ENCODE assay signal across 1 cellular context in the genomic region with DNA sequence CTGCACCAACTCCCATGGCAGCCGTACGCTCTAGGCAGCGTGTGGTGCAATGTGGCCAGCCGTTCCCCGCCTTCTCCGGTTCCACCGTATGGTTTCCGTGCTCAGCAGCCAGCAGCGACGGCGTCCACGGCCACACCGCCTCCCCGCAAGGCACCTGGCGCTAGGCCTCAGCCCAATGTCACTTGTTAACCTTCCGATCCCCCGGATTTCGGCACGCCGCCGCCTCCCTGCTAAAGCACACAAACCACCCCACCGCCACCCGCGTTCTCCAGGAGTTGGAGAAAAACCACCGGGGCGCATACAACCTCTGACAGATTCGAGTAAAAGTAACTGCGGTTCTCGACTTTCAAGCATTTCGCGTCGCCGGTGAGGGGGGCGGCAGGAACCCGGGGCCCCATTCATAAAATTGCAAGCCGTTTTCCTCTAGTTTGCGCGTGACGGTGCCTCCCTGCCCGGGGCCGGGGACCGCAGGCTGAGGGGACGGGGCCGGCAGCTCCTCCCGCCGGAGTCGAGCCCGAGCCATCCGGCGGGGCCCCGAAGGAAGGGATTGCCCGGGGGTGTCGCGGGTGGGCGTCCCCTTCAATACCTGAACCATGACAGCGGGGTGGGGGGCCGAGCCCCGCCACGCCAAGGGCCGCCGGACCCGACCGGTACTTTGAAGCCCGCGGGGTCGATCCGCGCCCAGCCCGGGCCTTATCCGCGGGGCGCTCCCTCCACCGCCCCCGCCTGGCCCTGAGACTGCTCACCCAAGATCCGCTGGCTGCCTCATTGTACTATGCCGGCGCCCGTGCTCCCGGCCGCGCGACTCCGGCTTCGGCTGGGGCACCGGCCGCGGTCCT.
A peak's percentile ranks its signal among the peaks of the same experiment; 100 is the strongest.
TF ChIP-seq lines count a peak whose summit lies in the region.

A gene with protein sequence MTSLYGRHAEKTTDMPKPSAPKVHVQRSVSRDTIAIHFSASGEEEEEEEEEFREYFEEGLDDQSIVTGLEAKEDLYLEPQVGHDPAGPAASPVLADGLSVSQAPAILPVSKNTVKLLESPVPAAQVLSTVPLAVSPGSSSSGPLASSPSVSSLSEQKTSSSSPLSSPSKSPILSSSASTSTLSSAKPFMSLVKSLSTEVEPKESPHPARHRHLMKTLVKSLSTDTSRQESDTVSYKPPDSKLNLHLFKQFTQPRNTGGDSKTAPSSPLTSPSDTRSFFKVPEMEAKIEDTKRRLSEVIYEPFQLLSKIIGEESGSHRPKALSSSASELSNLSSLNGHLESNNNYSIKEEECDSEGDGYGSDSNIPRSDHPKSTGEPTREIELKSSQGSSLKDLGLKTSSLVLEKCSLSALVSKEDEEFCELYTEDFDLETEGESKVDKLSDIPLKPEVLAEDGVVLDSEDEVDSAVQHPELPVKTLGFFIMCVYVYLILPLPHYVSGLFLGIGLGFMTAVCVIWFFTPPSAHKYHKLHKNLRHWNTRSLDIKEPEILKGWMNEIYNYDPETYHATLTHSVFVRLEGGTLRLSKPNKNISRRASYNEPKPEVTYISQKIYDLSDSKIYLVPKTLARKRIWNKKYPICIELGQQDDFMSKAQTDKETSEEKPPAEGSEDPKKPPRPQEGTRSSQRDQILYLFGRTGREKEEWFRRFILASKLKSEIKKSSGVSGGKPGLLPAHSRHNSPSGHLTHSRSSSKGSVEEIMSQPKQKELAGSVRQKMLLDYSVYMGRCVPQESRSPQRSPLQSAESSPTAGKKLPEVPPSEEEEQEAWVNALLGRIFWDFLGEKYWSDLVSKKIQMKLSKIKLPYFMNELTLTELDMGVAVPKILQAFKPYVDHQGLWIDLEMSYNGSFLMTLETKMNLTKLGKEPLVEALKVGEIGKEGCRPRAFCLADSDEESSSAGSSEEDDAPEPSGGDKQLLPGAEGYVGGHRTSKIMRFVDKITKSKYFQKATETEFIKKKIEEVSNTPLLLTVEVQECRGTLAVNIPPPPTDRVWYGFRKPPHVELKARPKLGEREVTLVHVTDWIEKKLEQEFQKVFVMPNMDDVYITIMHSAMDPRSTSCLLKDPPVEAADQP (minus strand): TSS at position 839 of the 839 bp plus-strand sequence. CDS start 49,043 bp downstream, outside the sequence.

TF ChIP-seq in HepG2, 621 proteins besides CTCF, POLR2A, EP300 and RAD21 (continued from another document and continues in another):
- TF ChIP-seq, protein P1, sequence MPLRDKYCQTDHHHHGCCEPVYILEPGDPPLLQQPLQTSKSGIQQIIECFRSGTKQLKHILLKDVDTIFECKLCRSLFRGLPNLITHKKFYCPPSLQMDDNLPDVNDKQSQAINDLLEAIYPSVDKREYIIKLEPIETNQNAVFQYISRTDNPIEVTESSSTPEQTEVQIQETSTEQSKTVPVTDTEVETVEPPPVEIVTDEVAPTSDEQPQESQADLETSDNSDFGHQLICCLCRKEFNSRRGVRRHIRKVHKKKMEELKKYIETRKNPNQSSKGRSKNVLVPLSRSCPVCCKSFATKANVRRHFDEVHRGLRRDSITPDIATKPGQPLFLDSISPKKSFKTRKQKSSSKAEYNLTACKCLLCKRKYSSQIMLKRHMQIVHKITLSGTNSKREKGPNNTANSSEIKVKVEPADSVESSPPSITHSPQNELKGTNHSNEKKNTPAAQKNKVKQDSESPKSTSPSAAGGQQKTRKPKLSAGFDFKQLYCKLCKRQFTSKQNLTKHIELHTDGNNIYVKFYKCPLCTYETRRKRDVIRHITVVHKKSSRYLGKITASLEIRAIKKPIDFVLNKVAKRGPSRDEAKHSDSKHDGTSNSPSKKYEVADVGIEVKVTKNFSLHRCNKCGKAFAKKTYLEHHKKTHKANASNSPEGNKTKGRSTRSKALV (CRISPR knock-in tag; IDR thresholded peaks at IDR 0.05) = peak; percentile 78; the same call in 1 of the 2 replicates
- TF ChIP-seq MEIS2 (CRISPR knock-in tag; IDR thresholded peaks at IDR 0.05) (peak; percentile 64), ONECUT2 (CRISPR knock-in tag; IDR thresholded peaks at IDR 0.05) (no peak), NCOA2 (CRISPR knock-in tag; IDR thresholded peaks at IDR 0.05) (peak; percentile 40; the same call in 1 of the 2 replicates), ZNF570 (CRISPR knock-in tag; IDR thresholded peaks at IDR 0.05; ENCODE audit: borderline replicate concordance) (no peak), CENPX (CRISPR knock-in tag; IDR thresholded peaks at IDR 0.05) (no peak), ESRRA (CRISPR knock-in tag; IDR thresholded peaks at IDR 0.05; ENCODE audit: low read depth) (peak; percentile 52; the same call in 1 of the 2 replicates), PITX1 (CRISPR knock-in tag; IDR thresholded peaks at IDR 0.05) (peak; percentile 70), ZNF614 (CRISPR knock-in tag; IDR thresholded peaks at IDR 0.05; ENCODE audit: borderline replicate concordance) (no peak), ZNF678 (CRISPR knock-in tag; IDR thresholded peaks at IDR 0.05) (peak; percentile 87; the same call in 1 of the 2 replicates), ATF1 (CRISPR knock-in tag; IDR thresholded peaks at IDR 0.05) (no peak), NR2F1 (CRISPR knock-in tag; IDR thresholded peaks at IDR 0.05) (no peak), NRL (CRISPR knock-in tag; IDR thresholded peaks at IDR 0.05; ENCODE audit: borderline replicate concordance) (peak; percentile 15; the same call in 1 of the 2 replicates), RBM22 (optimal IDR thresholded peaks at IDR 0.05; ENCODE audit: low read length) (no peak), ZNF317 (CRISPR knock-in tag; IDR thresholded peaks at IDR 0.05) (peak; percentile 53; the same call in 1 of the 2 replicates), ZKSCAN8 (CRISPR knock-in tag; IDR thresholded peaks at IDR 0.05; ENCODE audit: borderline replicate concordance) (no peak), SMYD3 (CRISPR knock-in tag; IDR thresholded peaks at IDR 0.05) (no peak), KDM4B (CRISPR knock-in tag; IDR thresholded peaks at IDR 0.05) (no peak), KMT2B (CRISPR knock-in tag; IDR thresholded peaks at IDR 0.05) (peak; percentile 86), SIX4 (CRISPR knock-in tag; IDR thresholded peaks at IDR 0.05) (no peak), CBFB (CRISPR knock-in tag; IDR thresholded peaks at IDR 0.05) (no peak; the same call in 1 of the 2 replicates), ZFP37 (CRISPR knock-in tag; IDR thresholded peaks at IDR 0.05; ENCODE audit: borderline replicate concordance) (peak; percentile 8; the same call in 1 of the 2 replicates), MYC (CRISPR knock-in tag; IDR thresholded peaks at IDR 0.05; ENCODE audit: borderline replicate concordance) (peak; percentile 85), SPEN (CRISPR knock-in tag; IDR thresholded peaks at IDR 0.05; ENCODE audit: low read depth) (peak; percentile 59), CBX1 (IDR thresholded peaks at IDR 0.05; ENCODE audit: low read depth) (no peak), PAF1 (CRISPR knock-in tag; IDR thresholded peaks at IDR 0.05) (no peak), REL (CRISPR knock-in tag; conservative IDR thresholded peaks at IDR 0.05) (no peak; the same call in 1 of the 2 replicates), SCMH1 (CRISPR knock-in tag; IDR thresholded peaks at IDR 0.05; ENCODE audit: borderline replicate concordance) (no peak; the same call in 1 of the 2 replicates), RXRB (CRISPR knock-in tag; IDR thresholded peaks at IDR 0.05; ENCODE audit: borderline replicate concordance) (no peak; the same call in 1 of the 2 replicates), ZNF441 (CRISPR knock-in tag; IDR thresholded peaks at IDR 0.05; ENCODE audit: borderline replicate concordance) (peak; percentile 69; the same call in 1 of the 2 replicates), RNF2 (conservative IDR thresholded peaks at IDR 0.05; ENCODE audit: low read depth) (0 out of 2 replicates have a peak, but pooled peaks have one; percentile 34)
- TF ChIP-seq, protein P2, sequence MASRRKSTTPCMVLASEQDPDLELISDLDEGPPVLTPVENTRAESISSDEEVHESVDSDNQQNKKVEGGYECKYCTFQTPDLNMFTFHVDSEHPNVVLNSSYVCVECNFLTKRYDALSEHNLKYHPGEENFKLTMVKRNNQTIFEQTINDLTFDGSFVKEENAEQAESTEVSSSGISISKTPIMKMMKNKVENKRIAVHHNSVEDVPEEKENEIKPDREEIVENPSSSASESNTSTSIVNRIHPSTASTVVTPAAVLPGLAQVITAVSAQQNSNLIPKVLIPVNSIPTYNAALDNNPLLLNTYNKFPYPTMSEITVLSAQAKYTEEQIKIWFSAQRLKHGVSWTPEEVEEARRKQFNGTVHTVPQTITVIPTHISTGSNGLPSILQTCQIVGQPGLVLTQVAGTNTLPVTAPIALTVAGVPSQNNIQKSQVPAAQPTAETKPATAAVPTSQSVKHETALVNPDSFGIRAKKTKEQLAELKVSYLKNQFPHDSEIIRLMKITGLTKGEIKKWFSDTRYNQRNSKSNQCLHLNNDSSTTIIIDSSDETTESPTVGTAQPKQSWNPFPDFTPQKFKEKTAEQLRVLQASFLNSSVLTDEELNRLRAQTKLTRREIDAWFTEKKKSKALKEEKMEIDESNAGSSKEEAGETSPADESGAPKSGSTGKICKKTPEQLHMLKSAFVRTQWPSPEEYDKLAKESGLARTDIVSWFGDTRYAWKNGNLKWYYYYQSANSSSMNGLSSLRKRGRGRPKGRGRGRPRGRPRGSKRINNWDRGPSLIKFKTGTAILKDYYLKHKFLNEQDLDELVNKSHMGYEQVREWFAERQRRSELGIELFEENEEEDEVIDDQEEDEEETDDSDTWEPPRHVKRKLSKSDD (CRISPR knock-in tag; IDR thresholded peaks at IDR 0.05; ENCODE audit: low read depth) = 0 out of 2 replicates have a peak, but pooled peaks have one; percentile 70
- TF ChIP-seq, protein P3, sequence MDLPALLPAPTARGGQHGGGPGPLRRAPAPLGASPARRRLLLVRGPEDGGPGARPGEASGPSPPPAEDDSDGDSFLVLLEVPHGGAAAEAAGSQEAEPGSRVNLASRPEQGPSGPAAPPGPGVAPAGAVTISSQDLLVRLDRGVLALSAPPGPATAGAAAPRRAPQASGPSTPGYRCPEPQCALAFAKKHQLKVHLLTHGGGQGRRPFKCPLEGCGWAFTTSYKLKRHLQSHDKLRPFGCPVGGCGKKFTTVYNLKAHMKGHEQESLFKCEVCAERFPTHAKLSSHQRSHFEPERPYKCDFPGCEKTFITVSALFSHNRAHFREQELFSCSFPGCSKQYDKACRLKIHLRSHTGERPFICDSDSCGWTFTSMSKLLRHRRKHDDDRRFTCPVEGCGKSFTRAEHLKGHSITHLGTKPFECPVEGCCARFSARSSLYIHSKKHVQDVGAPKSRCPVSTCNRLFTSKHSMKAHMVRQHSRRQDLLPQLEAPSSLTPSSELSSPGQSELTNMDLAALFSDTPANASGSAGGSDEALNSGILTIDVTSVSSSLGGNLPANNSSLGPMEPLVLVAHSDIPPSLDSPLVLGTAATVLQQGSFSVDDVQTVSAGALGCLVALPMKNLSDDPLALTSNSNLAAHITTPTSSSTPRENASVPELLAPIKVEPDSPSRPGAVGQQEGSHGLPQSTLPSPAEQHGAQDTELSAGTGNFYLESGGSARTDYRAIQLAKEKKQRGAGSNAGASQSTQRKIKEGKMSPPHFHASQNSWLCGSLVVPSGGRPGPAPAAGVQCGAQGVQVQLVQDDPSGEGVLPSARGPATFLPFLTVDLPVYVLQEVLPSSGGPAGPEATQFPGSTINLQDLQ (CRISPR knock-in tag; IDR thresholded peaks at IDR 0.05) = peak; percentile 90; the same call in 1 of the 2 replicates
- TF ChIP-seq, protein P4, sequence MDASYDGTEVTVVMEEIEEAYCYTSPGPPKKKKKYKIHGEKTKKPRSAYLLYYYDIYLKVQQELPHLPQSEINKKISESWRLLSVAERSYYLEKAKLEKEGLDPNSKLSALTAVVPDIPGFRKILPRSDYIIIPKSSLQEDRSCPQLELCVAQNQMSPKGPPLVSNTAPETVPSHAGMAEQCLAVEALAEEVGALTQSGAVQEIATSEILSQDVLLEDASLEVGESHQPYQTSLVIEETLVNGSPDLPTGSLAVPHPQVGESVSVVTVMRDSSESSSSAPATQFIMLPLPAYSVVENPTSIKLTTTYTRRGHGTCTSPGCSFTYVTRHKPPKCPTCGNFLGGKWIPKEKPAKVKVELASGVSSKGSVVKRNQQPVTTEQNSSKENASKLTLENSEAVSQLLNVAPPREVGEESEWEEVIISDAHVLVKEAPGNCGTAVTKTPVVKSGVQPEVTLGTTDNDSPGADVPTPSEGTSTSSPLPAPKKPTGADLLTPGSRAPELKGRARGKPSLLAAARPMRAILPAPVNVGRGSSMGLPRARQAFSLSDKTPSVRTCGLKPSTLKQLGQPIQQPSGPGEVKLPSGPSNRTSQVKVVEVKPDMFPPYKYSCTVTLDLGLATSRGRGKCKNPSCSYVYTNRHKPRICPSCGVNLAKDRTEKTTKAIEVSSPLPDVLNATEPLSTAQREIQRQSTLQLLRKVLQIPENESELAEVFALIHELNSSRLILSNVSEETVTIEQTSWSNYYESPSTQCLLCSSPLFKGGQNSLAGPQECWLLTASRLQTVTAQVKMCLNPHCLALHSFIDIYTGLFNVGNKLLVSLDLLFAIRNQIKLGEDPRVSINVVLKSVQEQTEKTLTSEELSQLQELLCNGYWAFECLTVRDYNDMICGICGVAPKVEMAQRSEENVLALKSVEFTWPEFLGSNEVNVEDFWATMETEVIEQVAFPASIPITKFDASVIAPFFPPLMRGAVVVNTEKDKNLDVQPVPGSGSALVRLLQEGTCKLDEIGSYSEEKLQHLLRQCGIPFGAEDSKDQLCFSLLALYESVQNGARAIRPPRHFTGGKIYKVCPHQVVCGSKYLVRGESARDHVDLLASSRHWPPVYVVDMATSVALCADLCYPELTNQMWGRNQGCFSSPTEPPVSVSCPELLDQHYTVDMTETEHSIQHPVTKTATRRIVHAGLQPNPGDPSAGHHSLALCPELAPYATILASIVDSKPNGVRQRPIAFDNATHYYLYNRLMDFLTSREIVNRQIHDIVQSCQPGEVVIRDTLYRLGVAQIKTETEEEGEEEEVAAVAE (CRISPR knock-in tag; IDR thresholded peaks at IDR 0.05; ENCODE audit: borderline replicate concordance) = no peak
- TF ChIP-seq, protein P5, sequence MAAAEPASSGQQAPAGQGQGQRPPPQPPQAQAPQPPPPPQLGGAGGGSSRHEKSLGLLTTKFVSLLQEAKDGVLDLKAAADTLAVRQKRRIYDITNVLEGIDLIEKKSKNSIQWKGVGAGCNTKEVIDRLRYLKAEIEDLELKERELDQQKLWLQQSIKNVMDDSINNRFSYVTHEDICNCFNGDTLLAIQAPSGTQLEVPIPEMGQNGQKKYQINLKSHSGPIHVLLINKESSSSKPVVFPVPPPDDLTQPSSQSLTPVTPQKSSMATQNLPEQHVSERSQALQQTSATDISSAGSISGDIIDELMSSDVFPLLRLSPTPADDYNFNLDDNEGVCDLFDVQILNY (CRISPR knock-in tag; conservative IDR thresholded peaks at IDR 0.05) = no peak
- TF ChIP-seq, protein P6, sequence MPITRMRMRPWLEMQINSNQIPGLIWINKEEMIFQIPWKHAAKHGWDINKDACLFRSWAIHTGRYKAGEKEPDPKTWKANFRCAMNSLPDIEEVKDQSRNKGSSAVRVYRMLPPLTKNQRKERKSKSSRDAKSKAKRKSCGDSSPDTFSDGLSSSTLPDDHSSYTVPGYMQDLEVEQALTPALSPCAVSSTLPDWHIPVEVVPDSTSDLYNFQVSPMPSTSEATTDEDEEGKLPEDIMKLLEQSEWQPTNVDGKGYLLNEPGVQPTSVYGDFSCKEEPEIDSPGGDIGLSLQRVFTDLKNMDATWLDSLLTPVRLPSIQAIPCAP (CRISPR knock-in tag; IDR thresholded peaks at IDR 0.05; ENCODE audit: low read depth) = 0 out of 2 replicates have a peak, but pooled peaks have one; percentile 9
